22 cellular contexts compared by ENCODE assay signal in the genomic region with DNA sequence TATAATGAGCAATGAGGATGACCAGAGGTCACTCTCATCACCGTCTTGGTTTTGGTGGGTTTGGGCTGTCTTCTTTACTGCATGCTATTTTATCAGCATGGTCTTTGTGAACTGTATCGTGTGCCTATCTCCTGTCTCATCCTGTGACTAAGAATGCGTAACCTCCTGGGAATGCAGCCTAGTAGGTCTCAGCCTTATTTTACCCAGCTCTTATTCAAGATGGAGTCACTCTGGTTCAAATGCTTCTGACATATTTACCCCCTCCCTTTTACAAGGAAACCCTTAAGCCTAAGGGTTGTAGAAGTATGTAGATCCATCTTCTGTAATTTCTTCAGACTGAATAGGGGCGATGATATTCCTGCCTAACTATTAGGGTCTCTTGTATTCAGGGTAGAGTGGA.
"Had no signal": no experiment of that assay in that cellular context is flagged by ENCODE, and none has a peak within 500 bp of the region (broad histone marks: within the 10 kb centered on the region; RNA-seq: fewer than 3 reads in every experiment).

No MANE protein-coding gene starts in this region.

- ATAC-seq: activated CD4-positive, alpha-beta T cell treated with anti-CD3 and anti-CD28 coated beads for 36 hours; effector memory CD8-positive, alpha-beta T cell; heart right ventricle; naive thymus-derived CD4-positive, alpha-beta T cell; psoas muscle; right cardiac atrium; stimulated activated naive CD8-positive, alpha-beta T cell treated with anti-CD3 and anti-CD28 coated beads, Interleukin-15, amount 100 ng/mL, for 72 hours; WTC11 had no signal

- H3K4me3 ChIP-seq: heart right ventricle, ovary, psoas muscle, skin epidermis, suprapubic skin, transverse colon, vagina had no signal

- H3K4me1 ChIP-seq: heart right ventricle, psoas muscle, suprapubic skin, transverse colon, vagina had no signal

- H3K9me3 Mint-ChIP-seq: effector memory CD8-positive, alpha-beta T cell had no signal

- H3K4me3 Mint-ChIP-seq: activated CD4-positive, alpha-beta memory T cell treated with anti-CD3 and anti-CD28 coated beads for 36 hours; activated CD4-positive, alpha-beta T cell treated with anti-CD3 and anti-CD28 coated beads for 36 hours; activated naive CD8-positive, alpha-beta T cell; effector memory CD8-positive, alpha-beta T cell; naive thymus-derived CD4-positive, alpha-beta T cell; stimulated activated naive CD8-positive, alpha-beta T cell treated with anti-CD3 and anti-CD28 coated beads, Interleukin-15, amount 100 ng/mL, for 72 hours; T-helper 2 cell treated with Interferon-gamma antibody and Interleukin-4, amounts not matched to agents 5 μg/mL and 100 μg/mL, for 36 hours; WTC11 had no signal

- H3K36me3 ChIP-seq: heart right ventricle, ovary, suprapubic skin, transverse colon, vagina had no signal

- H3K27ac ChIP-seq: heart right ventricle, ovary, psoas muscle, skin epidermis, suprapubic skin, transverse colon, vagina had no signal

- H3K9me3 ChIP-seq: heart right ventricle, ovary, psoas muscle, suprapubic skin, transverse colon, vagina had no signal

- H3K27me3 Mint-ChIP-seq: activated CD4-positive, alpha-beta memory T cell treated with anti-CD3 and anti-CD28 coated beads for 36 hours; activated CD4-positive, alpha-beta T cell treated with anti-CD3 and anti-CD28 coated beads for 36 hours; activated naive CD8-positive, alpha-beta T cell; effector memory CD8-positive, alpha-beta T cell; naive thymus-derived CD4-positive, alpha-beta T cell; stimulated activated naive CD8-positive, alpha-beta T cell treated with anti-CD3 and anti-CD28 coated beads, Interleukin-15, amount 100 ng/mL, for 72 hours had no signal

- H3K27ac Mint-ChIP-seq: activated CD4-positive, alpha-beta memory T cell treated with anti-CD3 and anti-CD28 coated beads for 36 hours; activated CD4-positive, alpha-beta T cell treated with anti-CD3 and anti-CD28 coated beads for 36 hours; activated naive CD8-positive, alpha-beta T cell; effector memory CD8-positive, alpha-beta T cell; naive thymus-derived CD4-positive, alpha-beta T cell; stimulated activated naive CD8-positive, alpha-beta T cell treated with anti-CD3 and anti-CD28 coated beads, Interleukin-15, amount 100 ng/mL, for 72 hours; T-helper 2 cell treated with Interferon-gamma antibody and Interleukin-4, amounts not matched to agents 5 μg/mL and 100 μg/mL, for 36 hours; WTC11 had no signal

- FAIRE-seq: TTC549 had no signal

- DNase-seq: activated CD4-positive, alpha-beta memory T cell treated with anti-CD3 and anti-CD28 coated beads for 36 hours; activated CD4-positive, alpha-beta T cell treated with anti-CD3 and anti-CD28 coated beads for 36 hours; caudate nucleus; effector memory CD8-positive, alpha-beta T cell; heart right ventricle; kidney glomerular epithelial cell; mesendoderm; naive thymus-derived CD4-positive, alpha-beta T cell; ovary; psoas muscle; right cardiac atrium; stimulated activated CD4-positive, alpha-beta T cell treated with anti-CD3 and anti-CD28 coated beads, Interleukin-15, amount 100 ng/mL, for 24 hours; stimulated activated CD4-positive, alpha-beta T cell treated with anti-CD3 and anti-CD28 coated beads, Interleukin-4, amount 100 ng/mL, for 1 hour; stimulated activated naive CD8-positive, alpha-beta T cell treated with anti-CD3 and anti-CD28 coated beads, Interleukin-15, amount 100 ng/mL, for 72 hours; transverse colon had no signal

- H3K27me3 ChIP-seq: heart right ventricle, ovary, suprapubic skin, transverse colon, vagina had no signal

- H3K4me1 Mint-ChIP-seq: activated CD4-positive, alpha-beta T cell treated with anti-CD3 and anti-CD28 coated beads for 36 hours; stimulated activated naive CD8-positive, alpha-beta T cell treated with anti-CD3 and anti-CD28 coated beads, Interleukin-15, amount 100 ng/mL, for 72 hours; WTC11 had no signal
